8 cellular contexts compared by ENCODE assay signal in the genomic region with DNA sequence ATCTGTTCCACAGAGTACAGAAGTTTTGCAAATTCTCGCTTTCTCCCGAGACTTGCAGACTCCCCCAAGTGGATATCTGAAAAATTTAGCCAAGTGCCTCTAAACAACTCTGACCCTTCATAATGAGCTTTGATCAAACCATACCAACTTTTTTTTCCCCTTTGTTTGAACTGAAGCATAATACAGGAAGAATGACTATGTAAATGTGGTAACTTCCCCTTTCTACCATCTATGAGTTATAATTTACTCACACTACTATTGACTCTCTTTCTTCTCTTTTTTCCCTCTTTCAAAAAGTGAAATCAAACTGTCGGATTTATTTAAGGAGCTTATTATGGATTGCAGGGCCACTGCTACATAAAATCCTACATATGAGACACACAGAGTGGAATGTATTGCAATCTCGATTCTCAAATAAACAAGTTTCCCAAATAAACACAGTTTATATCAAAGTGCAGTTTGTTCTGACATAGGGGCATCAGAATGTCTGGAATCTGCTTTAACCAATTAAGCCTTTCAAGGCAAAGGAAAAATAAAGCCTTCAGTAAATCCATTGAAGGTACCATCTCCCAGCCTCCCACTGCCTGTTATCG. TPM values are rescaled to one million over a fixed set of nuclear protein-coding genes. Genes with fewer than 3 reads are reported as not detected.
DNase-seq lines count a peak whose midpoint lies in the region; ATAC-seq and TF ChIP-seq lines count a peak whose summit lies in the region.

No MANE protein-coding gene starts in this region.

- H3K27me3 ChIP-seq in dorsolateral prefrontal cortex = no peaks in the 10 kb centered on the region
- H3K27me3 ChIP-seq in effector memory CD4-positive, alpha-beta T cell (replicated peaks; ENCODE audit: control insufficient read depth, insufficient read depth, low read length, poor library complexity, severe bottlenecking) = peaks cover 8% of the 10 kb centered on the region

- peak overlapping the region in 2 of 10 donors; percentile 5 to 9 for H3K27ac Mint-ChIP-seq in naive thymus-derived CD8-positive, alpha-beta T cell
- H3K27ac Mint-ChIP-seq in chondrocyte (ENCODE audit: unreplicated experiment) = no peak overlapping the region

- CTCF ChIA-PET in AG04449 (lab: Yijun Ruan, JAX) = interaction anchor here (3.6 kb wide), 1 partner anchor 14 kb away, joined by 26 read pairs; no protein-coding TSS in a partner anchor

- no peaks in the 10 kb centered on the region for H3K36me3 ChIP-seq in effector memory CD4-positive, alpha-beta T cell (ENCODE audit: control insufficient read depth, insufficient read depth, low read length)

- H3K9me3 Mint-ChIP-seq in naive thymus-derived CD8-positive, alpha-beta T cell = peaks cover 0 to 9% (median 1%) of the 10 kb centered on the region in 9 donors
- no peaks in the 10 kb centered on the region for H3K9me3 Mint-ChIP-seq in chondrocyte (ENCODE audit: low read depth)

- DNase-seq in AG04449 (ENCODE audit: low read depth, low spot score) (no peak), NCI-H82 (lab: John Stamatoyannopoulos, UW) (peak; percentile 39), dorsolateral prefrontal cortex (no peak), chondrocyte (ENCODE audit: low spot score) (no peak), posterior cingulate gyrus (no peak)
- no peak for DNase-seq in naive thymus-derived CD8-positive, alpha-beta T cell
- DNase-seq in effector memory CD4-positive, alpha-beta T cell = no peak

- no peaks in the 10 kb centered on the region for H3K4me1 ChIP-seq in effector memory CD4-positive, alpha-beta T cell (ENCODE audit: control insufficient read depth, insufficient read depth, low read length, poor library complexity, severe bottlenecking)

- peaks cover 4 to 24% (median 16%) of the 10 kb centered on the region in 4 donors for H3K4me1 Mint-ChIP-seq in naive thymus-derived CD8-positive, alpha-beta T cell
- peaks cover 16% of the 10 kb centered on the region for H3K4me1 Mint-ChIP-seq in chondrocyte (ENCODE audit: low read depth)

- no peak for TF ChIP-seq CTCF in AG04449 (IDR thresholded peaks at IDR 0.05; ENCODE audit: insufficient read depth, low read length, missing control alignments)
- TF ChIP-seq CTCF in dorsolateral prefrontal cortex (IDR thresholded peaks at IDR 0.05 in 54 of 56, conservative IDR thresholded peaks at IDR 0.05 in 2 of 56; ENCODE audit: low read depth in 1 of 56, partially characterized antibody in 56 of 56) = peak in 36 of 56 donors; percentile 9 to 42 (median 24)
- TF ChIP-seq CTCF in chondrocyte (IDR thresholded peaks at IDR 0.05) = no peak

- ATAC-seq in GM19395 (IDR thresholded peaks at IDR 0.05; ENCODE audit: unreplicated experiment) = peak; percentile 23
- no peak for ATAC-seq in naive thymus-derived CD8-positive, alpha-beta T cell

- peaks cover 26 to 57% (median 38%) of the 10 kb centered on the region in 5 donors for H3K27me3 Mint-ChIP-seq in naive thymus-derived CD8-positive, alpha-beta T cell
- peaks cover 58% of the 10 kb centered on the region for H3K27me3 Mint-ChIP-seq in chondrocyte (ENCODE audit: low read depth)

- peak overlapping the region in 54 of 59 donors; percentile 5 to 89 (median 78) for H3K27ac ChIP-seq in dorsolateral prefrontal cortex
- H3K27ac ChIP-seq in effector memory CD4-positive, alpha-beta T cell (ENCODE audit: insufficient read depth, low read length, poor library complexity, severe bottlenecking) = no peak overlapping the region

- intact Hi-C loops in dorsolateral prefrontal cortex (cut with DNase I) = loop anchor here in 1 of 2 donors (10.0 kb wide), 1 partner anchor 1542 kb away; no protein-coding TSS in a partner anchor
- intact Hi-C loops in posterior cingulate gyrus (cut with DNase I) = no loop called here

- peak overlapping the region in 6 of 10 donors; percentile 26 to 79 (median 56) for H3K4me3 Mint-ChIP-seq in naive thymus-derived CD8-positive, alpha-beta T cell
- no peak overlapping the region for H3K4me3 Mint-ChIP-seq in chondrocyte (ENCODE audit: unreplicated experiment)

- POLR2A ChIA-PET in AG04449 (lab: Yijun Ruan, JAX) = interaction anchor here (1.3 kb wide), 1 partner anchor 14 kb away, joined by 3 read pairs; no protein-coding TSS in a partner anchor
- POLR2A ChIA-PET in naive thymus-derived CD8-positive, alpha-beta T cell (lab: Charles Lee) = no interaction called here

- no peaks in the 10 kb centered on the region for H3K9me3 ChIP-seq in effector memory CD4-positive, alpha-beta T cell (ENCODE audit: control insufficient read depth, low read length)

- peaks cover 0 to 9% (median 3%) of the 10 kb centered on the region in 3 donors for H3K36me3 Mint-ChIP-seq in naive thymus-derived CD8-positive, alpha-beta T cell
- H3K36me3 Mint-ChIP-seq in chondrocyte (ENCODE audit: low read depth) = peaks cover 2% of the 10 kb centered on the region

- H3K4me3 ChIP-seq in AG04449 (ENCODE audit: low read depth, low read length) (peak overlapping the region; percentile 68), dorsolateral prefrontal cortex (peak overlapping the region; percentile 56 to 87 (median 71))
- no peak overlapping the region for H3K4me3 ChIP-seq in effector memory CD4-positive, alpha-beta T cell (ENCODE audit: insufficient read depth, low read depth, low read length, poor library complexity, severe bottlenecking)

RNA-seq across cellular contexts. Expression of gene ZNF804A, which starts 1.4 kb away (rescaled TPM):
- total RNA-seq in dorsolateral prefrontal cortex (10 to 100 TPM in 14 of 120 experiments, 1 to 10 TPM in 106; 1.5 to 12.4 (median 7.3) TPM), chondrocyte (not detected in 3 replicates)
- total RNA-seq in naive thymus-derived CD8-positive, alpha-beta T cell = not detected
- not detected for polyA plus RNA-seq in naive thymus-derived CD8-positive, alpha-beta T cell

Comparison
In these comparisons a context has a peak if more than half of its experiments do, and no peak if none do; other contexts are left out.
1. CTCF ChIP-seq: peak in dorsolateral prefrontal cortex (36 of 56); none in AG04449 (single experiment) and chondrocyte (single experiment).